In the genomic region with DNA sequence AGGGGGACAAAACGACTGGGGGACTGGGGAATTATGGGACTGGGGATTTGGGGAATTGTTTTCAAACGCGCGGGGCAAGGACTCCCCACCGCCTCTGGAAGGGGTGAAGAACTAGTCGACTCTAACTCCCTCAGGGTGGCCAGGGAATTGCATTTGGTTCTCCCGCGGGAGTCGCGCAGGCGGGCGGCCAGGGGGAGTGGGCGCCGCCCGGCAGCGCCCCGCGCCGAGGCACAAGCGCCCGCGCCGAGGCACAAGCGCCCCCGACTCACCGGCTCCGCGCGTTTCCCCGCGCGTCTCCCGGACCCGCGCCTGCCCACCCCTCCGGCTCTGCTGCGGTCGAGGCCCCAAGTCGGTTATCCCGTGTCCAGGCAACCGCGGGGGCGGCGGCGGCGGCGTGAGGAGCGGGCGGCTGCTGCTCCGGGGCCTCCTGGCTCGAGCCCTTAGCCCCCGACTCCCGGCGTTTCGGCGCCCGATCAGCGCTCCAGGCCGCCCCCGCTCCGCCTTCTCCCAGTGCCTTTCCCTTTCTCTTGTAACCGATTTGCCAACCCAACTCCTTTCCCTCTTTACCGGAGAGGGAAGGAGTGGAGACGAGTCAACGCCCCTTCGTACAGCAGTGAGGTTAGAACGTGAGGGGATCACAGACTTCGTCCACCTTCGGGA, we compare ENCODE assay signal across 8 cellular contexts. TPM values are rescaled to one million over a fixed set of nuclear protein-coding genes. Genes with fewer than 3 reads are reported as not detected.
DNase-seq lines count a peak whose midpoint lies in the region; ATAC-seq and TF ChIP-seq lines count a peak whose summit lies in the region.

A gene with protein sequence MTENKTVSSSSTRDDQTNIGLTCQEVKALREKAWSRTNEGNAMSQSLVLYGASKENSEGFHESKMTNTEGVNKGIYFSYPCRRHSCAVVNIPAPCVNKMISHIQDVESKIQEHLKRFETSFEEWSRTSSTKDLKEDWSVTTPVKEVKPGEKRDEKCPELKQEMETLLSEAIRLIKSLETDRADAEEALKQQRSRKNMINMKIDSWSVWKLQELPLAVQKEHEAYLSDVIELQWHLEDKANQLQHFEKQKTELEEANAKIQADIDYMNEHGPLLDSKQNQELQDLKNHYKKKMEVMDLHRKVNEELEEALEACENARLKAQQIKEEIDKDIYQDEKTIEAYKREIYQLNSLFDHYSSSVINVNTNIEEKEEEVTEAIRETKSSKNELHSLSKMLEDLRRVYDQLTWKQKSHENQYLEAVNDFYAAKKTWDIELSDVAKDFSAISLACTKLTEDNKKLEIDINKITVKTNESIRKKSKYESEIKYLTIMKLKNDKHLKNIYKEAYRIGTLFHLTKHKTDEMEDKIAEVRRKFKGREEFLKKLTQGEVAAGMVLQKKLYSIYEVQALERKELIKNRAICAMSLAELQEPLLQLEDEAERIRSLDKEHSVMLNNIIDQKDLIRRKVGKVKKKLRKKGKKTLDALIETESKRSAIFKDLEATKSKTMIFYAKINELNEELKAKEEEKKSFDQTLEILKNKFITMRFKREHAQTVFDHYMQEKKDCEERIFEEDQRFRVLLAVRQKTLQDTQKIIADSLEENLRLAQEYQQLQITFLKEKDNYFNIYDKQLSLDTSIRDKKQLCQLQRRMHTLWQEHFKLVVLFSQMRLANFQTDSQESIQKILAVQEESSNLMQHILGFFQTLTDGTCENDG (minus strand): TSS at position 338 of the 660 bp plus-strand sequence. CDS start 28,633 bp downstream, outside the sequence.

- H4K20me1 ChIP-seq in osteoblast (ENCODE audit: insufficient read depth, low read length), result no peaks in the 10 kb centered on the region

- DNase-seq in DMS79 (lab: John Stamatoyannopoulos, UW) (peak; percentile 56), NCI-H748 treated with DMSO at 0.1 percent for 48 hours (lab: John Stamatoyannopoulos, UW) (peak; percentile 69), foreskin fibroblast (peak; percentile 0 to 69), osteoblast (ENCODE audit: insufficient read length, low spot score, missing footprints) (peak; percentile 86), A172 (ENCODE audit: low spot score) (no peak), 8988T (no peak)

- H3K79me2 ChIP-seq in osteoblast (ENCODE audit: insufficient read depth, low read length), result no peaks in the 10 kb centered on the region

- no peaks in the 10 kb centered on the region for H3K9me3 ChIP-seq in osteoblast (ENCODE audit: low read depth, low read length)

- ATAC-seq in esophagus mucosa (no peak), HG03432 (IDR thresholded peaks at IDR 0.05; ENCODE audit: unreplicated experiment) (no peak)

- peak within 1 kb of the TSS; percentile 5 to 66 for H3K4me3 ChIP-seq in foreskin fibroblast (ENCODE audit: low read depth in 1 of 2, low read length in 2 of 2)
- H3K4me3 ChIP-seq in osteoblast (ENCODE audit: insufficient read depth, low read length), result peak within 1 kb of the TSS; percentile 67

- no peaks in the 10 kb centered on the region for H3K4me1 ChIP-seq in osteoblast (ENCODE audit: insufficient read depth, low read length)

- TF ChIP-seq CTCF in foreskin fibroblast (IDR thresholded peaks at IDR 0.05; ENCODE audit: low read depth, low read length), result no peak
- TF ChIP-seq CTCF in osteoblast (IDR thresholded peaks at IDR 0.05; ENCODE audit: extremely low read depth, low read depth, low read length), result no peak

- H3K4me2 ChIP-seq in osteoblast (ENCODE audit: insufficient read depth, low read length), result peak within 1 kb of the TSS; percentile 79

- H3K36me3 ChIP-seq in osteoblast (ENCODE audit: insufficient read depth, low read length), result no peaks in the 10 kb centered on the region

- peaks cover 6% of the 10 kb centered on the region for H3K27me3 ChIP-seq in osteoblast (ENCODE audit: insufficient read depth, low read length)

- H3K27ac ChIP-seq in osteoblast (ENCODE audit: low read depth, low read length), result no peak within 1 kb of the TSS

- peak within 1 kb of the TSS; percentile 84 for H2AFZ ChIP-seq in osteoblast (ENCODE audit: low read length)

RNA-seq across cellular contexts. Expression of the gene that starts here (rescaled TPM):
- total RNA-seq in osteoblast (not detected in 2 replicates), esophagus mucosa (0.36 TPM)
- total RNA-seq in A172 (2014; rRNA removed; shearing (Covaris generic)), result not detected in 2 replicates

Comparison
In these comparisons a context has a peak if more than half of its experiments do, and no peak if none do; other contexts are left out.
1. Peak in DNase-seq, H3K4me3 ChIP-seq and H3K4me2 ChIP-seq in osteoblast; RNA of the gene not detected or under 1 TPM.
2. DNase-seq: peak in DMS79 (single experiment), NCI-H748 treated with DMSO at 0.1 percent for 48 hours (single experiment) and foreskin fibroblast (2 of 2); none in A172 (single experiment) and 8988T (single experiment).